ENCODE assay signal across 6 cellular contexts in genomic region chr19:35743640-35744306, GRCh38. TPM values are rescaled to one million over a fixed set of nuclear protein-coding genes. Genes with fewer than 3 reads are reported as not detected.
DNase-seq lines count a peak whose midpoint lies in the region; ATAC-seq and TF ChIP-seq lines count a peak whose summit lies in the region.

No MANE protein-coding gene starts in this region.

- H3K4me1 ChIP-seq in DOHH2 (ENCODE audit: control insufficient read depth, low read length) = peaks cover 47% of the 10 kb centered on the region

- H3K27ac Mint-ChIP-seq in activated CD8-positive, alpha-beta T cell treated with anti-CD3 and anti-CD28 coated beads for 36 hours = peak overlapping the region; percentile 97
- peak overlapping the region; percentile 96 to 99 for H3K27ac Mint-ChIP-seq in natural killer cell

- H3K4me1 Mint-ChIP-seq in activated CD8-positive, alpha-beta T cell treated with anti-CD3 and anti-CD28 coated beads for 36 hours (ENCODE audit: low read depth) = peaks cover 37% of the 10 kb centered on the region
- peaks cover 48 to 62% of the 10 kb centered on the region in 2 donors for H3K4me1 Mint-ChIP-seq in natural killer cell

- H3K27me3 ChIP-seq in DOHH2 (ENCODE audit: control insufficient read depth, low read length) = no peaks in the 10 kb centered on the region

- H3K4me3 Mint-ChIP-seq in activated CD8-positive, alpha-beta T cell treated with anti-CD3 and anti-CD28 coated beads for 36 hours = peak overlapping the region; percentile 87
- peak overlapping the region; percentile 99 for H3K4me3 Mint-ChIP-seq in natural killer cell

- H3K36me3 Mint-ChIP-seq in activated CD8-positive, alpha-beta T cell treated with anti-CD3 and anti-CD28 coated beads for 36 hours (ENCODE audit: low read depth) = peaks cover 40% of the 10 kb centered on the region
- no peaks in the 10 kb centered on the region for H3K36me3 Mint-ChIP-seq in natural killer cell

- no peak overlapping the region for H3K27ac ChIP-seq in DOHH2 (ENCODE audit: low read depth, low read length)

- H3K79me2 ChIP-seq in DOHH2 (ENCODE audit: control insufficient read depth, low read length) = peaks cover 10% of the 10 kb centered on the region

- peak overlapping the region; percentile 92 for H3K4me3 ChIP-seq in DOHH2 (ENCODE audit: low read length)

- CTCF ChIA-PET in activated CD8-positive, alpha-beta T cell treated with anti-CD3 and anti-CD28 coated beads for 36 hours (lab: Charles Lee) = interaction anchor here (1.1 to 4.4 kb wide), 6 partner anchors 12 to 76 kb away, joined by 3 to 18 read pairs (median 6); no protein-coding TSS in a partner anchor

- intact Hi-C loops in activated CD8-positive, alpha-beta T cell treated with anti-CD3 and anti-CD28 coated beads for 36 hours (cut with micrococcal nuclease) = no loop called here
- intact Hi-C loops in natural killer cell (cut with micrococcal nuclease) = loop anchor here (2.0 to 10.0 kb wide), 2 partner anchors 95 to 161 kb away; partner anchors contain the start of genes COX6B1, HCST, NFKBID and TYROBP

- DNase-seq in activated CD8-positive, alpha-beta T cell treated with anti-CD3 and anti-CD28 coated beads for 36 hours = no peak
- DNase-seq in natural killer cell (no peak), SIG-M5 (lab: John Stamatoyannopoulos, UW) (no peak), D341Med (ENCODE audit: low spot score) (no peak)

- no peaks in the 10 kb centered on the region for H4K20me1 ChIP-seq in DOHH2 (ENCODE audit: control insufficient read depth, insufficient read depth, low read depth, low read length)

- H3K9me2 ChIP-seq in DOHH2 (replicated peaks; ENCODE audit: control insufficient read depth, low read length) = no peaks in the 10 kb centered on the region

- POLR2A ChIA-PET in activated CD8-positive, alpha-beta T cell treated with anti-CD3 and anti-CD28 coated beads for 36 hours (lab: Charles Lee) = interaction anchor here (0.6 to 7.5 kb wide), 10 partner anchors 9 to 133 kb away, joined by 3 to 99 read pairs (median 5); partner anchors contain the start of genes COX6B1, HSPB6 and KMT2B

- H3F3A ChIP-seq in DOHH2 (ENCODE audit: control insufficient read depth, insufficient read depth) = peaks cover 3% of the 10 kb centered on the region

- H3K4me2 ChIP-seq in DOHH2 (ENCODE audit: low read length) = peak overlapping the region; percentile 77

- no peak for ATAC-seq in activated CD8-positive, alpha-beta T cell treated with anti-CD3 and anti-CD28 coated beads for 36 hours
- ATAC-seq in natural killer cell = no peak
- ATAC-seq in GM21619 (IDR thresholded peaks at IDR 0.05; ENCODE audit: unreplicated experiment) = no peak

- H3K27me3 Mint-ChIP-seq in activated CD8-positive, alpha-beta T cell treated with anti-CD3 and anti-CD28 coated beads for 36 hours = no peaks in the 10 kb centered on the region
- H3K27me3 Mint-ChIP-seq in natural killer cell (ENCODE audit: low read depth in 2 of 2) = no peaks in the 10 kb centered on the region

- H3K36me3 ChIP-seq in DOHH2 (ENCODE audit: control insufficient read depth, low read length) = peaks cover 13% of the 10 kb centered on the region

- no peaks in the 10 kb centered on the region for H3K9me3 Mint-ChIP-seq in activated CD8-positive, alpha-beta T cell treated with anti-CD3 and anti-CD28 coated beads for 36 hours
- H3K9me3 Mint-ChIP-seq in natural killer cell = no peaks in the 10 kb centered on the region

- H3K9me3 ChIP-seq in DOHH2 (ENCODE audit: control insufficient read depth, insufficient read depth, low read length) = peaks cover 5% of the 10 kb centered on the region; the same call in 1 of the 2 replicates

- no peak for TF ChIP-seq CTCF in DOHH2 (IDR thresholded peaks at IDR 0.05; ENCODE audit: low read depth, low read length, poor library complexity, severe bottlenecking)
- TF ChIP-seq CTCF in activated CD8-positive, alpha-beta T cell treated with anti-CD3 and anti-CD28 coated beads for 36 hours (IDR thresholded peaks at IDR 0.05) = no peak
- no peak for TF ChIP-seq CTCF in natural killer cell (IDR thresholded peaks at IDR 0.05)

RNA-seq across cellular contexts. Expression of gene U2AF1L4, which starts 1.4 kb away (rescaled TPM):
- total RNA-seq in activated CD8-positive, alpha-beta T cell treated with anti-CD3 and anti-CD28 coated beads for 36 hours = 10 to 100 TPM; 41.7 to 42.5 TPM
- total RNA-seq in natural killer cell = 10 to 100 TPM; 63.7 to 78.2 (median 73.0) TPM

RNA-seq across cellular contexts. Expression of gene IGFLR1, which starts 1.5 kb away (rescaled TPM):
- total RNA-seq in activated CD8-positive, alpha-beta T cell treated with anti-CD3 and anti-CD28 coated beads for 36 hours = 100 to 1,000 TPM; 140 to 143 TPM
- 10 to 100 TPM; 57.7 to 75.6 (median 69.6) TPM for total RNA-seq in natural killer cell

RNA-seq across cellular contexts. Expression of gene PSENEN, which starts 1.7 kb away (rescaled TPM):
- 10 to 100 TPM; 37.2 to 41.3 TPM for total RNA-seq in activated CD8-positive, alpha-beta T cell treated with anti-CD3 and anti-CD28 coated beads for 36 hours
- 10 to 100 TPM; 38.5 to 45.0 (median 41.0) TPM for total RNA-seq in natural killer cell

RNA-seq across cellular contexts. Expression of gene LIN37, which starts 4.6 kb away (rescaled TPM):
- total RNA-seq in activated CD8-positive, alpha-beta T cell treated with anti-CD3 and anti-CD28 coated beads for 36 hours = 1 to 10 TPM; 4.5 to 7.8 TPM
- total RNA-seq in natural killer cell = 10 to 100 TPM; 16.7 to 22.1 (median 18.2) TPM

RNA-seq across cellular contexts. Expression of gene HSPB6, which starts 13.1 kb away (rescaled TPM):
- total RNA-seq in activated CD8-positive, alpha-beta T cell treated with anti-CD3 and anti-CD28 coated beads for 36 hours = under 1 TPM; 0.85 to 0.95 TPM
- total RNA-seq in natural killer cell = not detected
